Comparison of ENCODE assay signal across 10 cellular contexts in the genomic region with DNA sequence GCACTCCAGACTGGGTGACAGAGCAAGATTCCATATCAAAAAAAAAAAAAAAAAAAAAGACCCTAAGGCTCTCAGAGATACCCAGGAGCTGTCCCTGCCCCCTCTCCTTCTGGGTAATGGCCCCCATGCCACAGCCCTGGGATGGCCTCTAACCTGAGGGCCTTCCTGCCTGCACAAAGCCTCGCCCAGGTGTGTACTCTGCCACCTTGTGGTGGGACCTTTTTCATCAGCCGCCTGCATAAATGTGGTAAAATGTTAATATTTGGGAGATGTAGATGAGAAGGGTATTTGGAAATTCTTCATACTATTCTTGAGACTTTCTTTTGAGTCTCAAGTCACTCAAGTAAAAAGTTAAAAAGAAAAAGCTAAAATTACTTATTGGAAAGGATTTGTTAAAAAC. TPM values are rescaled to one million over a fixed set of nuclear protein-coding genes. Genes with fewer than 3 reads are reported as not detected.
DNase-seq lines count a peak whose midpoint lies in the region; ATAC-seq and TF ChIP-seq lines count a peak whose summit lies in the region.
"Had no signal": no experiment of that assay in that cellular context is flagged by ENCODE, and none has a peak within 500 bp of the region (broad histone marks: within the 10 kb centered on the region; RNA-seq: fewer than 3 reads in every experiment).

No MANE protein-coding gene starts in this region.

- peak; percentile 60 for TF ChIP-seq CTCF in fibroblast of the aortic adventitia (IDR thresholded peaks at IDR 0.05; ENCODE audit: insufficient read depth, low read length)

- ATAC-seq in HG03196 (IDR thresholded peaks at IDR 0.05; ENCODE audit: unreplicated experiment) (no peak), GM19397 (IDR thresholded peaks at IDR 0.05; ENCODE audit: unreplicated experiment) (no peak)

- DNase-seq in COLO668 (lab: John Stamatoyannopoulos, UW; ENCODE audit: unreplicated experiment) (peak; percentile 28), HT-29 (ENCODE audit: low spot score) (peak; percentile 27), fibroblast of the aortic adventitia (ENCODE audit: low read depth) (peak; percentile 6), DMS79 (lab: John Stamatoyannopoulos, UW) (no peak)
- peak; percentile 50 for DNase-seq in activated CD4-positive, alpha-beta T cell treated with anti-CD3 and anti-CD28 coated beads, Interleukin-2, amount 50 U/mL, for 1 hour
- DNase-seq in stimulated activated naive CD4-positive, alpha-beta T cell treated with Interleukin-2 at 50 U/mL for 16 hours (lab: John Stamatoyannopoulos, UW): peak; percentile 15

- H3K4me3 ChIP-seq in fibroblast of the aortic adventitia (ENCODE audit: low read depth, low read length): no peak overlapping the region

RNA-seq across cellular contexts. Expression of a gene that starts 46.3 kb away (rescaled TPM):
- total RNA-seq in HT-29 (2014; rRNA removed; shearing (Covaris generic)): 15.9 and 16.0 TPM in 2 replicates
- 40.4 and 69.4 TPM in 2 replicates for total RNA-seq in fibroblast of the aortic adventitia (ENCODE audit: low replicate concordance)

RNA-seq across cellular contexts. Expression of a gene that starts 52.8 kb away (rescaled TPM):
- total RNA-seq in HT-29 (2014; rRNA removed; shearing (Covaris generic)): not detected in 2 replicates
- not detected in 2 replicates for total RNA-seq in fibroblast of the aortic adventitia (ENCODE audit: low replicate concordance)
- total RNA-seq: glomerular endothelial cell, subcutaneous adipose tissue had no signal
